Comparison of ENCODE assay signal across 8 cellular contexts in genomic region chr17:35243459-35244204, GRCh38. TPM values are rescaled to one million over a fixed set of nuclear protein-coding genes. Genes with fewer than 3 reads are reported as not detected.
A peak's percentile ranks its signal among the peaks of the same experiment; 100 is the strongest.
DNase-seq lines count a peak whose midpoint lies in the region; ATAC-seq and TF ChIP-seq lines count a peak whose summit lies in the region.

No MANE protein-coding gene starts in this region.

- CTCF ChIA-PET in CD4-positive, alpha-beta T cell (lab: Charles Lee): interaction anchor here (1.0 to 4.5 kb wide), 6 partner anchors 23 to 335 kb away, joined by 3 to 19 read pairs (median 4); partner anchors contain the start of gene PEX12

- no peaks in the 10 kb centered on the region for H3K9me3 Mint-ChIP-seq in CD4-positive, alpha-beta T cell

- H3K4me1 ChIP-seq in body of pancreas: peaks cover 23% of the 10 kb centered on the region
- peaks cover 25 to 50% (median 36%) of the 10 kb centered on the region in 3 donors for H3K4me1 ChIP-seq in skeletal muscle tissue (ENCODE audit: control insufficient read depth in 3 of 3, insufficient read depth in 3 of 3, low read length in 3 of 3)

- H3K27me3 Mint-ChIP-seq in CD4-positive, alpha-beta T cell: no peaks in the 10 kb centered on the region

- 9 to 11% methylated on average over 12 to 17 of the region's 17 CpGs for WGBS in body of pancreas, 2 donors

- ATAC-seq in CD4-positive, alpha-beta T cell (ENCODE audit: poor library complexity): peak; percentile 9
- peak; percentile 18 for ATAC-seq in HG02938 (IDR thresholded peaks at IDR 0.05; ENCODE audit: unreplicated experiment)
- ATAC-seq in body of pancreas: peak; percentile 24
- no peak for ATAC-seq in GM19463 (IDR thresholded peaks at IDR 0.05; ENCODE audit: unreplicated experiment)
- ATAC-seq in GM19467 (IDR thresholded peaks at IDR 0.05; ENCODE audit: unreplicated experiment): no peak

- peak overlapping the region; percentile 85 to 95 (median 95) for H3K9ac ChIP-seq in skeletal muscle tissue (ENCODE audit: low read depth in 1 of 3, low read length in 3 of 3)

- H3K4me3 ChIP-seq in body of pancreas: peak overlapping the region; percentile 15 to 78
- H3K4me3 ChIP-seq in iPS-18c (ENCODE audit: insufficient read depth, low read depth, low read length): peak overlapping the region; percentile 58
- H3K4me3 ChIP-seq in skeletal muscle tissue (ENCODE audit: low read length in 3 of 3): peak overlapping the region; percentile 91 to 93 (median 91)

- H3K27me3 ChIP-seq in CD4-positive, alpha-beta T cell (ENCODE audit: control insufficient read depth, insufficient read depth, low read length): no peaks in the 10 kb centered on the region
- no peaks in the 10 kb centered on the region for H3K27me3 ChIP-seq in body of pancreas
- H3K27me3 ChIP-seq in skeletal muscle tissue (ENCODE audit: control insufficient read depth in 3 of 3, insufficient read depth in 3 of 3, low read length in 3 of 3): no peaks in the 10 kb centered on the region

- peak overlapping the region; percentile 99 for H3K4me3 Mint-ChIP-seq in CD4-positive, alpha-beta T cell

- TF ChIP-seq POLR2A in body of pancreas (IDR thresholded peaks at IDR 0.05): no peak

- H3K27ac Mint-ChIP-seq in CD4-positive, alpha-beta T cell: peak overlapping the region; percentile 100

- intact Hi-C loops in CD4-positive, alpha-beta T cell (cut with DNase I, micrococcal nuclease): loop anchor here (1.0 to 10.0 kb wide), 8 partner anchors 29 to 501 kb away; partner anchors contain the start of gene SLFN11 (in 2 of the 2)
- intact Hi-C loops in body of pancreas (cut with DNase I): no loop called here

- H3K27ac ChIP-seq in CD4-positive, alpha-beta T cell (ENCODE audit: low read depth, low read length): peak overlapping the region; percentile 99
- H3K27ac ChIP-seq in body of pancreas: peak overlapping the region; percentile 85 to 97 (median 90)
- peak overlapping the region; percentile 98 for H3K27ac ChIP-seq in skeletal muscle tissue (ENCODE audit: low read depth, low read length)

- peaks cover 61% of the 10 kb centered on the region for H3K4me1 Mint-ChIP-seq in CD4-positive, alpha-beta T cell (ENCODE audit: low read depth)

- TF ChIP-seq CTCF in CD4-positive, alpha-beta T cell (IDR thresholded peaks at IDR 0.05): no peak
- no peak for TF ChIP-seq CTCF in body of pancreas (IDR thresholded peaks at IDR 0.05)

- H3K36me3 ChIP-seq in body of pancreas (replicated peaks in 1 of 2; ENCODE audit: insufficient read depth in 1 of 2, low read depth in 2 of 2) (no peaks in the 10 kb centered on the region), skeletal muscle tissue (ENCODE audit: control insufficient read depth in 3 of 3, insufficient read depth in 3 of 3, low read length in 3 of 3) (peaks cover 0 to 6% (median 2%) of the 10 kb centered on the region in 3 donors)

- H3K36me3 Mint-ChIP-seq in CD4-positive, alpha-beta T cell (ENCODE audit: low read depth): peaks cover 86% of the 10 kb centered on the region

- H3K9me3 ChIP-seq in CD4-positive, alpha-beta T cell (ENCODE audit: control insufficient read depth, low read length): no peaks in the 10 kb centered on the region
- H3K9me3 ChIP-seq in body of pancreas (no peaks in the 10 kb centered on the region), iPS-18c (ENCODE audit: control insufficient read depth, insufficient read depth, low read length) (no peaks in the 10 kb centered on the region), skeletal muscle tissue (ENCODE audit: control insufficient read depth in 3 of 3, low read length in 3 of 3) (no peaks in the 10 kb centered on the region)

- POLR2A ChIA-PET in CD4-positive, alpha-beta T cell (lab: Charles Lee): interaction anchor here (0.6 to 10.9 kb wide), 38 partner anchors 13 to 565 kb away, joined by 3 to 440 read pairs (median 6); partner anchors contain the start of genes AP2B1, PEX12, SLFN11 and SLFN12L

- peak; percentile 22 to 58 (median 46) for DNase-seq in CD4-positive, alpha-beta T cell
- peak; percentile 11 for DNase-seq in T1000 (lab: John Stamatoyannopoulos, UW)
- DNase-seq in body of pancreas: peak; percentile 26 to 52 (median 42)

RNA-seq across cellular contexts. Expression of gene SLFN5, which starts 0.8 kb away (rescaled TPM):
- total RNA-seq in CD4-positive, alpha-beta T cell: 10 to 100 TPM; 28.5 to 32.7 TPM
- total RNA-seq in body of pancreas (1 to 10 TPM; 7.8 to 8.9 TPM), skeletal muscle tissue (6.3 TPM)

RNA-seq across cellular contexts. Expression of gene SLC35G3, which starts 49.4 kb away (rescaled TPM):
- not detected for total RNA-seq in CD4-positive, alpha-beta T cell
- total RNA-seq in body of pancreas (not detected), skeletal muscle tissue (not detected)

Comparison
In these comparisons a context has a peak if more than half of its experiments do, and no peak if none do; other contexts are left out.
1. ATAC-seq: peak in CD4-positive, alpha-beta T cell (single experiment), HG02938 (single experiment) and body of pancreas (single experiment); none in GM19463 (single experiment) and GM19467 (single experiment).
2. Peak in every context shown above with its lines, with median percentiles within 50 percentile points of each other: DNase-seq, H3K27ac ChIP-seq and H3K4me3 ChIP-seq.